9 cellular contexts compared by ENCODE assay signal in the genomic region with DNA sequence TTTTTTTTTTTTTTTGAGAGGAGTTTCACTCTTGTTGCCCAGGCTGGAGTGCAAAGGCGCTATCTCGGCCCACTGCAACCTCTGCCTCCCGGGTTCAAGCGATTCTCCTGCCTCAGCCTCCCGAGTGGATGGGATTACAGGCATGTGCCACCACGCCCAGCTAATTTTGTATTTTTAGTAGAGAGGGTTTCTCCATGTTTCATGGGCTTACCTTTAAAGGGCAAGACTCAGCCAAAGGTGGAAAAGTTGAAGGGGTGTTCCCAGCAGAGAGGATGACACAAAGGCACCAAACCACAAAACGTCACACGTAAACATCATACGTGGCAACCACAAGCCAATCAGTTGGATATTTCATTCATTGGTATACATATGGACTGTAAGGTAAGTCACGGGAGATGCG. TPM values are rescaled to one million over a fixed set of nuclear protein-coding genes. Genes with fewer than 3 reads are reported as not detected.
DNase-seq lines count a peak whose midpoint lies in the region; ATAC-seq and TF ChIP-seq lines count a peak whose summit lies in the region.
"Not testable (repeated sequence)": the region's sequence is repeated elsewhere in the genome, so short reads cannot be mapped to it uniquely, and the experiment has no call there.
"Had no signal": no experiment of that assay in that cellular context is flagged by ENCODE, and none has a peak within 500 bp of the region (broad histone marks: within the 10 kb centered on the region; RNA-seq: fewer than 3 reads in every experiment).

No MANE protein-coding gene starts in this region.

- ATAC-seq in DND-41 (ENCODE audit: insufficient read depth, low read depth): not testable (repeated sequence)
- ATAC-seq in naive thymus-derived CD4-positive, alpha-beta T cell: peak; percentile 21

- H3K4me3 ChIP-seq in DND-41 (ENCODE audit: low read depth in 1 of 2, low read length in 2 of 2) (peak overlapping the region in 1 of 2 experiments; percentile 66; a peak in 2 of 4 replicates), OCI-LY7 (ENCODE audit: low read depth, low read length, poor library complexity, severe bottlenecking) (peak overlapping the region; percentile 76)
- H3K4me3 ChIP-seq in endodermal cell (ENCODE audit: low read length); thyroid gland (replicated peaks in 1 of 3): not testable (repeated sequence)
- H3K4me3 ChIP-seq in naive thymus-derived CD4-positive, alpha-beta T cell (ENCODE audit: low read length): peak overlapping the region; percentile 64

- not testable (repeated sequence) for H3K27me3 Mint-ChIP-seq in activated naive CD4-positive, alpha-beta T cell treated with anti-CD3 and anti-CD28 coated beads, Interleukin-2, amount 10 ng/mL, durations not matched to agents 7 days and 5 days; endodermal cell (ENCODE audit: insufficient read depth); naive thymus-derived CD4-positive, alpha-beta T cell

- H3K9ac ChIP-seq in DND-41 (ENCODE audit: low read depth, low read length): peak overlapping the region; percentile 60
- not testable (repeated sequence) for H3K9ac ChIP-seq in endodermal cell (ENCODE audit: extremely low read depth, low read length, poor library complexity, severe bottlenecking)

- not testable (repeated sequence) for DNase-seq in DND-41; OCI-LY7 (ENCODE audit: low spot score); endodermal cell
- DNase-seq in activated CD4-positive, alpha-beta T cell treated with anti-CD3 and anti-CD28 coated beads, Interleukin-2, amount 50 U/mL, for 48 hours: peak; percentile 51 to 64
- DNase-seq in activated naive CD4-positive, alpha-beta T cell treated with anti-CD3 and anti-CD28 coated beads, Interleukin-2, amount 10 ng/mL, durations not matched to agents 7 days and 5 days: peak; percentile 58
- DNase-seq in naive thymus-derived CD4-positive, alpha-beta T cell: peak in 8 of 9 donors; percentile 51 to 73 (median 64)
- DNase-seq in stimulated activated CD4-positive, alpha-beta T cell treated with anti-CD3 and anti-CD28 coated beads, Interleukin-4, amount 100 ng/mL, for 1 hour: peak; percentile 18
- DNase-seq in thyroid gland: peak in 1 of 2 donors; percentile 23

- not testable (repeated sequence) for H4K20me1 ChIP-seq in DND-41 (ENCODE audit: insufficient read depth, low read length); OCI-LY7 (ENCODE audit: insufficient read depth, low read length)

- not testable (repeated sequence) for H3K27me3 ChIP-seq in DND-41 (ENCODE audit: insufficient read depth, low read length, poor library complexity); endodermal cell (ENCODE audit: control insufficient read depth, insufficient read depth, low read length, poor library complexity, severe bottlenecking); naive thymus-derived CD4-positive, alpha-beta T cell (ENCODE audit: control insufficient read depth in 2 of 2, insufficient read depth in 2 of 2, low read length in 2 of 2); thyroid gland

- peaks cover 38% of the 10 kb centered on the region for H3K4me1 ChIP-seq in DND-41 (ENCODE audit: insufficient read depth, low read length)
- H3K4me1 ChIP-seq in OCI-LY7 (ENCODE audit: insufficient read depth, low read length, poor library complexity, severe bottlenecking): peaks cover 44% of the 10 kb centered on the region
- not testable (repeated sequence) for H3K4me1 ChIP-seq in endodermal cell (ENCODE audit: control insufficient read depth, insufficient read depth, low read length)
- H3K4me1 ChIP-seq in naive thymus-derived CD4-positive, alpha-beta T cell (ENCODE audit: control insufficient read depth in 2 of 2, insufficient read depth in 2 of 2, low read length in 2 of 2): peaks cover 25 to 34% of the 10 kb centered on the region in 2 donors
- peaks cover 13 to 25% of the 10 kb centered on the region in 2 donors for H3K4me1 ChIP-seq in thyroid gland

- not testable (repeated sequence) for H3K9me2 ChIP-seq in OCI-LY7 (ENCODE audit: insufficient read depth, low read length)

- CTCF ChIA-PET in OCI-LY7 (lab: Charles Lee; ENCODE audit: unreplicated experiment): interaction anchor here (0.6 to 1.4 kb wide), 2 partner anchors 54 to 77 kb away, joined by 3 read pairs; a partner anchor contains a TSS
- CTCF ChIA-PET in activated naive CD4-positive, alpha-beta T cell treated with anti-CD3 and anti-CD28 coated beads, Interleukin-2, amount 10 ng/mL, durations not matched to agents 7 days and 5 days (lab: Charles Lee): interaction anchor here (0.6 kb wide), 2 partner anchors 28 to 270 kb away, joined by 3 read pairs; no protein-coding TSS in a partner anchor
- CTCF ChIA-PET in naive thymus-derived CD4-positive, alpha-beta T cell (lab: Charles Lee): not testable (repeated sequence)

- H3K4me1 Mint-ChIP-seq in activated naive CD4-positive, alpha-beta T cell treated with anti-CD3 and anti-CD28 coated beads, Interleukin-2, amount 10 ng/mL, durations not matched to agents 7 days and 5 days: peaks cover 62% of the 10 kb centered on the region
- H3K4me1 Mint-ChIP-seq in endodermal cell: not testable (repeated sequence)
- peaks cover 34 to 59% (median 53%) of the 10 kb centered on the region in 7 donors for H3K4me1 Mint-ChIP-seq in naive thymus-derived CD4-positive, alpha-beta T cell

- H2AFZ ChIP-seq in DND-41 (ENCODE audit: low read depth, low read length): peak overlapping the region; percentile 80
- H2AFZ ChIP-seq in OCI-LY7 (ENCODE audit: low read length): not testable (repeated sequence)

- not testable (repeated sequence) for H3K9me3 ChIP-seq in DND-41 (ENCODE audit: insufficient read depth, low read length, severe bottlenecking); OCI-LY7 (ENCODE audit: low read length); endodermal cell (ENCODE audit: control insufficient read depth, low read length); naive thymus-derived CD4-positive, alpha-beta T cell (ENCODE audit: control insufficient read depth in 2 of 3, low read length in 3 of 3); thyroid gland

- not testable (repeated sequence) for BruUV-seq in OCI-LY7 (replicated peaks; lab: Mats Ljungman, UMichigan)

- not testable (repeated sequence) for H3K9me3 Mint-ChIP-seq in activated naive CD4-positive, alpha-beta T cell treated with anti-CD3 and anti-CD28 coated beads, Interleukin-2, amount 10 ng/mL, durations not matched to agents 7 days and 5 days; endodermal cell; naive thymus-derived CD4-positive, alpha-beta T cell

- not testable (repeated sequence) for H3K27ac ChIP-seq in DND-41 (ENCODE audit: low read length); endodermal cell (ENCODE audit: low read depth, low read length)
- H3K27ac ChIP-seq in OCI-LY7 (ENCODE audit: low read depth, low read length, poor library complexity, severe bottlenecking) (peak overlapping the region; percentile 91), thyroid gland (peak overlapping the region; percentile 98 to 99 (median 98))
- peak overlapping the region; percentile 90 for H3K27ac ChIP-seq in naive thymus-derived CD4-positive, alpha-beta T cell (ENCODE audit: low read depth, low read length)

- POLR2A ChIA-PET in OCI-LY7 (lab: Charles Lee): interaction anchor here (0.6 to 2.8 kb wide), 7 partner anchors 9 to 247 kb away, joined by 3 to 28 read pairs (median 4); a partner anchor contains a TSS
- POLR2A ChIA-PET in naive thymus-derived CD4-positive, alpha-beta T cell (lab: Charles Lee): interaction anchor here (0.6 to 3.9 kb wide), 8 partner anchors 9 to 296 kb away, joined by 3 to 85 read pairs (median 8); a partner anchor contains a TSS

- peaks cover 12% of the 10 kb centered on the region for H3K79me2 ChIP-seq in DND-41 (ENCODE audit: insufficient read depth, low read length)
- H3K79me2 ChIP-seq in OCI-LY7 (ENCODE audit: insufficient read depth, low read depth, low read length): not testable (repeated sequence)

- WGBS in endodermal cell (ENCODE audit: insufficient coverage in 1 of 2, insufficient read length in 1 of 2), 2 experiments: 92 to 95% methylated on average over 9 to 11 of the region's 11 CpGs
- WGBS in thyroid gland, 2 donors: 81 to 84% methylated on average over 11 of the region's 11 CpGs

- TF ChIP-seq CTCF in DND-41 (IDR thresholded peaks at IDR 0.05; ENCODE audit: borderline replicate concordance, extremely low read depth, low read length, poor library complexity, severe bottlenecking); OCI-LY7 (conservative IDR thresholded peaks at IDR 0.05; ENCODE audit: low read length); endodermal cell (conservative IDR thresholded peaks at IDR 0.05); thyroid gland (IDR thresholded peaks at IDR 0.05): not testable (repeated sequence)

- peak overlapping the region; percentile 90 for H3K27ac Mint-ChIP-seq in activated naive CD4-positive, alpha-beta T cell treated with anti-CD3 and anti-CD28 coated beads, Interleukin-2, amount 10 ng/mL, durations not matched to agents 7 days and 5 days
- H3K27ac Mint-ChIP-seq in endodermal cell: not testable (repeated sequence)
- H3K27ac Mint-ChIP-seq in naive thymus-derived CD4-positive, alpha-beta T cell: peak overlapping the region; percentile 81 to 100 (median 96)

- H3K4me3 Mint-ChIP-seq in activated naive CD4-positive, alpha-beta T cell treated with anti-CD3 and anti-CD28 coated beads, Interleukin-2, amount 10 ng/mL, durations not matched to agents 7 days and 5 days: peak overlapping the region; percentile 77
- H3K4me3 Mint-ChIP-seq in endodermal cell: peak overlapping the region; percentile 82
- peak overlapping the region; percentile 88 to 96 (median 92) for H3K4me3 Mint-ChIP-seq in naive thymus-derived CD4-positive, alpha-beta T cell

- intact Hi-C loops in OCI-LY7 (cut with micrococcal nuclease; ENCODE audit: unreplicated experiment): loop anchor here (1.0 to 5.0 kb wide), 2 partner anchors 90 to 110 kb away; a partner anchor contains a TSS
- intact Hi-C loops in naive thymus-derived CD4-positive, alpha-beta T cell (cut with micrococcal nuclease): loop anchor here (1.0 to 10.0 kb wide), 12 partner anchors 18 to 1955 kb away; a partner anchor contains a TSS
- intact Hi-C loops in thyroid gland (cut with DNase I): loop anchor here (10.0 kb wide), 2 partner anchors 88 to 192 kb away; a partner anchor contains a TSS

- H3K36me3 ChIP-seq in DND-41 (ENCODE audit: insufficient read depth, low read length) (peaks cover 29% of the 10 kb centered on the region), OCI-LY7 (ENCODE audit: insufficient read depth, low read length) (peaks cover 37% of the 10 kb centered on the region)
- not testable (repeated sequence) for H3K36me3 ChIP-seq in endodermal cell (ENCODE audit: control insufficient read depth, insufficient read depth, low read length); naive thymus-derived CD4-positive, alpha-beta T cell (ENCODE audit: control insufficient read depth in 2 of 3, insufficient read depth in 3 of 3, low read length in 3 of 3); thyroid gland

- H3K36me3 Mint-ChIP-seq in activated naive CD4-positive, alpha-beta T cell treated with anti-CD3 and anti-CD28 coated beads, Interleukin-2, amount 10 ng/mL, durations not matched to agents 7 days and 5 days: peaks cover 43% of the 10 kb centered on the region
- not testable (repeated sequence) for H3K36me3 Mint-ChIP-seq in endodermal cell (ENCODE audit: low read depth)
- peaks cover 3 to 38% (median 11%) of the 10 kb centered on the region in 5 donors for H3K36me3 Mint-ChIP-seq in naive thymus-derived CD4-positive, alpha-beta T cell

- H3K4me2 ChIP-seq in DND-41 (ENCODE audit: insufficient read depth, low read length): peak overlapping the region; percentile 91
- H3K4me2 ChIP-seq in OCI-LY7 (ENCODE audit: low read length): peak overlapping the region; percentile 89

- not testable (repeated sequence) for TF ChIP-seq POLR2A in thyroid gland (IDR thresholded peaks at IDR 0.05)

RNA-seq across cellular contexts. Expression of a gene that starts 1.1 kb away (rescaled TPM):
- total RNA-seq in OCI-LY7 (2014; rRNA removed; shearing (Covaris generic)): 29.9 and 32.8 TPM in 2 replicates
- 56.1 and 59.8 TPM in 2 replicates for total RNA-seq in OCI-LY7 (2022)
- total RNA-seq in endodermal cell: 10 to 100 TPM; 16.8 to 21.0 TPM
- polyA plus RNA-seq in endodermal cell (2013, experiment 1 of 2): 6.2 TPM
- 9.6 TPM for polyA plus RNA-seq in endodermal cell (2013, experiment 2 of 2)
- total RNA-seq in naive thymus-derived CD4-positive, alpha-beta T cell: 100 to 1,000 TPM in 4 of 5 experiments, 10 to 100 TPM in 1; 96.0 to 132 (median 126) TPM
- 10 to 100 TPM; 80.6 to 88.4 TPM for polyA plus RNA-seq in naive thymus-derived CD4-positive, alpha-beta T cell
- 10 to 100 TPM; 53.9 to 71.4 (median 64.2) TPM for total RNA-seq in thyroid gland
- polyA plus RNA-seq: neural cell had no signal

RNA-seq across cellular contexts. Expression of a gene that starts 52.8 kb away (rescaled TPM):
- total RNA-seq in OCI-LY7 (2014; rRNA removed; shearing (Covaris generic)): 22.0 and 23.3 TPM in 2 replicates
- 41.3 and 41.7 TPM in 2 replicates for total RNA-seq in OCI-LY7 (2022)
- 1 to 10 TPM; 7.8 to 9.5 TPM for total RNA-seq in endodermal cell
- polyA plus RNA-seq in endodermal cell (2013, experiment 1 of 2): 7.6 TPM
- polyA plus RNA-seq in endodermal cell (2013, experiment 2 of 2): 7.0 TPM
- total RNA-seq in naive thymus-derived CD4-positive, alpha-beta T cell: 10 to 100 TPM; 16.7 to 30.0 (median 20.3) TPM
- polyA plus RNA-seq in naive thymus-derived CD4-positive, alpha-beta T cell: 10 to 100 TPM; 14.3 to 15.0 TPM
- 10 to 100 TPM; 17.9 to 27.4 (median 22.1) TPM for total RNA-seq in thyroid gland

RNA-seq across cellular contexts. Expression of a gene that starts 53.0 kb away (rescaled TPM):
- total RNA-seq in OCI-LY7 (2014; rRNA removed; shearing (Covaris generic)): 5.4 and 9.6 TPM in 2 replicates
- total RNA-seq in OCI-LY7 (2022) (26.7 and 28.6 TPM in 2 replicates), endodermal cell (1 to 10 TPM; 5.3 to 8.6 TPM), thyroid gland (10 to 100 TPM; 23.3 to 41.0 (median 31.0) TPM)
- polyA plus RNA-seq in endodermal cell (2013, experiment 1 of 2): 10.3 TPM
- 11.5 TPM for polyA plus RNA-seq in endodermal cell (2013, experiment 2 of 2)
- 1 to 10 TPM; 2.9 to 5.9 (median 4.6) TPM for total RNA-seq in naive thymus-derived CD4-positive, alpha-beta T cell
- polyA plus RNA-seq in naive thymus-derived CD4-positive, alpha-beta T cell: 1 to 10 TPM; 4.3 to 4.9 TPM
